17 cellular contexts compared by ENCODE assay signal in genomic region chr10:116992183-116992582, GRCh38.
"Had no signal": no experiment of that assay in that cellular context is flagged by ENCODE, and none has a peak within 500 bp of the region (broad histone marks: within the 10 kb centered on the region; RNA-seq: fewer than 3 reads in every experiment).

No MANE protein-coding gene starts in this region.

- H3K4me1 Mint-ChIP-seq: naive thymus-derived CD4-positive, alpha-beta T cell; stimulated activated naive B cell treated with anti-CD40 and anti-IgM and Interleukin-4, amounts not matched to agents 10 μg/mL and 1 μg/mL and 100 μg/mL, for 72 hours had no signal

- H3K9me3 ChIP-seq: esophagus squamous epithelium, spleen, stomach, testis, tibial nerve, upper lobe of right lung, vagina had no signal

- H3K36me3 Mint-ChIP-seq: naive thymus-derived CD4-positive, alpha-beta T cell; stimulated activated naive B cell treated with anti-CD40 and anti-IgM and Interleukin-4, amounts not matched to agents 10 μg/mL and 1 μg/mL and 100 μg/mL, for 72 hours had no signal

- H3K27me3 ChIP-seq: esophagus squamous epithelium, spleen, stomach, testis, tibial nerve, upper lobe of right lung, vagina had no signal

- H3K9me3 Mint-ChIP-seq: naive thymus-derived CD4-positive, alpha-beta T cell had no signal

- H3K4me1 ChIP-seq: spleen, testis, tibial nerve, upper lobe of right lung, vagina had no signal

- H3K4me3 Mint-ChIP-seq: naive thymus-derived CD4-positive, alpha-beta T cell; stimulated activated naive B cell treated with anti-CD40 and anti-IgM and Interleukin-4, amounts not matched to agents 10 μg/mL and 1 μg/mL and 100 μg/mL, for 72 hours had no signal

- H3K27ac ChIP-seq: esophagus squamous epithelium, spleen, stomach, testis, tibial nerve, upper lobe of right lung, vagina had no signal

- H3K36me3 ChIP-seq: esophagus squamous epithelium, spleen, stomach, tibial nerve, upper lobe of right lung, vagina had no signal

- ATAC-seq: naive thymus-derived CD4-positive, alpha-beta T cell; sciatic nerve; stimulated activated naive B cell treated with anti-CD40 and anti-IgM and Interleukin-4, amounts not matched to agents 10 μg/mL and 1 μg/mL and 100 μg/mL, for 72 hours; upper lobe of right lung had no signal

- H3K4me3 ChIP-seq: esophagus squamous epithelium, spleen, stomach, testis, tibial nerve, upper lobe of right lung, vagina had no signal

- H3K27ac Mint-ChIP-seq: naive thymus-derived CD4-positive, alpha-beta T cell; stimulated activated naive B cell treated with anti-CD40 and anti-IgM and Interleukin-4, amounts not matched to agents 10 μg/mL and 1 μg/mL and 100 μg/mL, for 72 hours had no signal

- DNase-seq: cortex of kidney; effector memory CD4-positive, alpha-beta T cell; esophagus squamous epithelium; foreskin fibroblast; naive thymus-derived CD4-positive, alpha-beta T cell; posterior cingulate gyrus; spleen; stimulated activated CD4-positive, alpha-beta T cell treated with anti-CD3 and anti-CD28 coated beads, Interleukin-15, amount 100 ng/mL, for 24 hours; stimulated activated CD4-positive, alpha-beta T cell treated with anti-CD3 and anti-CD28 coated beads, Interleukin-1b, Interleukin-23, amount 100 ng/mL, for 48 hours; stimulated activated CD4-positive, alpha-beta T cell treated with anti-CD3 and anti-CD28 coated beads, Interleukin-4, amount 100 ng/mL, for 4 hours; stimulated activated naive B cell treated with anti-CD40 and anti-IgM and Interleukin-4, amounts not matched to agents 10 μg/mL and 1 μg/mL and 100 μg/mL, for 72 hours; stomach; testis; upper lobe of right lung had no signal
